In the genomic region with DNA sequence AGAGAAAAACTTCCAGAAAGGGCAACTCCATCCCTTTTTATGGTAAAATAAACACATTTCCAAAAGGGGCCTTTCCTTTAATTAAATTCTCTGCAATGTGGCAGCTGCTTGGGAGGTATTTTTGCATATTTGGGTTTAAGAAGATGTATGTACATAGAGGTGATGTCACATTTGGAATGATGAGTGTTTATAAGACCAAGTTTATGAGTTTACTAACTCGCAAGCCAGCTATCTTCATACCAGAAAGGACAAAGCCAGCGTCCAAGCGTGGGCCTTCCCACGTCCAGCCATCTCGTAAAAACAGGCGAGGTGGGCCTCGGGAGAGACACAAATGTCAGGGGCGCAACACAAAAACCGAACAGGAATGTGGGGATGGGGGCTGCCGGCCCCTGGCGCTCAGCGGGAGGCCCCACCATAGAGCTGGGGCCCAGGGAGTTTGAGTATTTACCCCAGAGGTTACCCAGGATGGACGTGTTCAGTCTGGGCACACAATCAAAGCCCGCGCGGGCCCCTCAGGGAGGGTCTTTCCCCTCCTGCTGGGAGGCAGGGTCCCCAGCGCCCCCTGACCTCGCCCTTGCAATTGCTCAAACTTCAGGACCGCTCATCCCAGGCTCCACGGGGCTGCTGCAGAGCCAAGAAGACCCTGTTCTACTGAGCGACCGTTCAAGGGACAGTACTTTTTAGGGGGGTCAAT, we compare ENCODE assay signal across 18 cellular contexts.
"Had no signal": no experiment of that assay in that cellular context is flagged by ENCODE, and none has a peak within 500 bp of the region (broad histone marks: within the 10 kb centered on the region; RNA-seq: fewer than 3 reads in every experiment).

No MANE protein-coding gene starts in this region.

- H3K9me3 ChIP-seq: left lung, upper lobe of left lung had no signal

- H3K36me3 ChIP-seq: left lung, upper lobe of left lung had no signal

- H3K27me3 ChIP-seq: upper lobe of left lung had no signal

- H3K4me3 ChIP-seq: left lung, upper lobe of left lung had no signal

- DNase-seq: activated CD4-positive, alpha-beta T cell treated with anti-CD3 and anti-CD28 coated beads, Interleukin-2, amount 50 U/mL, for 48 hours; activated gamma-delta T cell; activated naive CD4-positive, alpha-beta T cell treated with anti-CD3 and anti-CD28 coated beads, Interleukin-2, amount 50 U/mL, for 16 hours; activated naive CD8-positive, alpha-beta T cell treated with anti-CD3 and anti-CD28 coated beads, Interleukin-2, amount 50 U/mL, for 24 hours; cerebellar nuclear complex; cortex of kidney; erythroblast; foreskin keratinocyte; immature natural killer cell; kidney glomerular epithelial cell; mammary epithelial cell; small intestine; stimulated activated CD4-positive, alpha-beta T cell treated with anti-CD3 and anti-CD28 coated beads, Interleukin-15, amount 100 ng/mL, for 24 hours; stimulated activated CD8-positive, alpha-beta memory T cell treated with anti-CD3 and anti-CD28 coated beads, Interleukin-4, amount 100 ng/mL, for 48 hours; stimulated activated naive CD8-positive, alpha-beta T cell treated with anti-CD3 and anti-CD28 coated beads, Interleukin-15, Interleukin-2, amounts not matched to agents 100 U/mL and 50 U/mL, for 24 hours; T-helper 9 cell had no signal

- H3K27ac ChIP-seq: foreskin keratinocyte, left lung, upper lobe of left lung had no signal

- H3K4me1 ChIP-seq: foreskin keratinocyte, left lung, upper lobe of left lung had no signal
